ENCODE assay signal across 2 cellular contexts in the genomic region with DNA sequence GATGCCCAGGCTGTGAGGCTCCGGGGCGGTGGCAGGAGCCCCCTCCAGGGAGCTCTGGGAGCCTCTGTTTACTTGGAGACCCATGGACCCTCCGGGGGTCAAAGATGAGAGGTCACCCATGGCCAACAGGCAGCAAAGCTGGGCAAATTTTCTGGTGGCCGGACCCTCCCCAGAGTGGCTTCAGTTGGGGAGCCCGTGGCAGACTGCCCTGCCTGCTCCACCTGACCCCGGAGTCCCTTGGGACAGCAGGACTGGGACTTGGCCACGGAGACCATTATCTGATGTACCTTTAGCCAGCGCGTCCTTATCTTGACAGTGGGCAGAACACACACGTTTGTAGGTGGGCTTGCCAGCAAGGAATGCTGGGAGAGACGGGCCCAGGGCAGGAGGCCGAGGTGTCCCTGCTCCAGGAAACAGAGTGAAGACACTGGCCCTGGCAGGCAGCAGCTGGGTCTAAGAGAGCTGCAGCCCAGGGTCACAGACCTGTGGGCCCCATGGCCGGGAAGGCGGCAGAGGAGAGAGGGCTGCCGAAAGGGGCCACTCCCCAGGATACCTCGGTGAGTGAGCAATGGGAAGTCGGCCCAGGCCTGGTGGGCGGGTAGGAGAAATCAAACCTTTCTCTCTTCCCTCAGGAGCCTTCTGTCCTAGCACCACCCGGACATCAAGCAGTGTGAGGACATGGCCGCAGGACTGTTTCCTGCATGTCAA.
TF ChIP-seq lines count a peak whose summit lies in the region.

A gene (minus strand): TSS at position 280 of the 708 bp plus-strand sequence. CDS start 160 bp downstream, at position 120.
A gene (plus strand): TSS at position 412 of the 708 bp plus-strand sequence. CDS start 83 bp downstream, at position 495.

TF ChIP-seq in GM23338, 12 proteins besides CTCF, POLR2A, EP300 and RAD21 (continued from another document):
- TF ChIP-seq, protein P1, sequence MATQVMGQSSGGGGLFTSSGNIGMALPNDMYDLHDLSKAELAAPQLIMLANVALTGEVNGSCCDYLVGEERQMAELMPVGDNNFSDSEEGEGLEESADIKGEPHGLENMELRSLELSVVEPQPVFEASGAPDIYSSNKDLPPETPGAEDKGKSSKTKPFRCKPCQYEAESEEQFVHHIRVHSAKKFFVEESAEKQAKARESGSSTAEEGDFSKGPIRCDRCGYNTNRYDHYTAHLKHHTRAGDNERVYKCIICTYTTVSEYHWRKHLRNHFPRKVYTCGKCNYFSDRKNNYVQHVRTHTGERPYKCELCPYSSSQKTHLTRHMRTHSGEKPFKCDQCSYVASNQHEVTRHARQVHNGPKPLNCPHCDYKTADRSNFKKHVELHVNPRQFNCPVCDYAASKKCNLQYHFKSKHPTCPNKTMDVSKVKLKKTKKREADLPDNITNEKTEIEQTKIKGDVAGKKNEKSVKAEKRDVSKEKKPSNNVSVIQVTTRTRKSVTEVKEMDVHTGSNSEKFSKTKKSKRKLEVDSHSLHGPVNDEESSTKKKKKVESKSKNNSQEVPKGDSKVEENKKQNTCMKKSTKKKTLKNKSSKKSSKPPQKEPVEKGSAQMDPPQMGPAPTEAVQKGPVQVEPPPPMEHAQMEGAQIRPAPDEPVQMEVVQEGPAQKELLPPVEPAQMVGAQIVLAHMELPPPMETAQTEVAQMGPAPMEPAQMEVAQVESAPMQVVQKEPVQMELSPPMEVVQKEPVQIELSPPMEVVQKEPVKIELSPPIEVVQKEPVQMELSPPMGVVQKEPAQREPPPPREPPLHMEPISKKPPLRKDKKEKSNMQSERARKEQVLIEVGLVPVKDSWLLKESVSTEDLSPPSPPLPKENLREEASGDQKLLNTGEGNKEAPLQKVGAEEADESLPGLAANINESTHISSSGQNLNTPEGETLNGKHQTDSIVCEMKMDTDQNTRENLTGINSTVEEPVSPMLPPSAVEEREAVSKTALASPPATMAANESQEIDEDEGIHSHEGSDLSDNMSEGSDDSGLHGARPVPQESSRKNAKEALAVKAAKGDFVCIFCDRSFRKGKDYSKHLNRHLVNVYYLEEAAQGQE (IDR thresholded peaks at IDR 0.05; ENCODE audit: unreplicated experiment), result no peak
TF ChIP-seq in GM23338: peak in this region for 0.

TF ChIP-seq in HepG2, 621 proteins besides CTCF, POLR2A, EP300 and RAD21 (continued from another document and continues in another):
- TF ChIP-seq, protein P2, sequence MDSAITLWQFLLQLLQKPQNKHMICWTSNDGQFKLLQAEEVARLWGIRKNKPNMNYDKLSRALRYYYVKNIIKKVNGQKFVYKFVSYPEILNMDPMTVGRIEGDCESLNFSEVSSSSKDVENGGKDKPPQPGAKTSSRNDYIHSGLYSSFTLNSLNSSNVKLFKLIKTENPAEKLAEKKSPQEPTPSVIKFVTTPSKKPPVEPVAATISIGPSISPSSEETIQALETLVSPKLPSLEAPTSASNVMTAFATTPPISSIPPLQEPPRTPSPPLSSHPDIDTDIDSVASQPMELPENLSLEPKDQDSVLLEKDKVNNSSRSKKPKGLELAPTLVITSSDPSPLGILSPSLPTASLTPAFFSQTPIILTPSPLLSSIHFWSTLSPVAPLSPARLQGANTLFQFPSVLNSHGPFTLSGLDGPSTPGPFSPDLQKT (CRISPR knock-in tag; IDR thresholded peaks at IDR 0.05; ENCODE audit: borderline replicate concordance), result no peak
- TF ChIP-seq ZNF136 (CRISPR knock-in tag; IDR thresholded peaks at IDR 0.05; ENCODE audit: low read depth) (no peak), SAP130 (CRISPR knock-in tag; IDR thresholded peaks at IDR 0.05; ENCODE audit: low read depth) (peak; percentile 77), SNRNP70 (IDR thresholded peaks at IDR 0.05; ENCODE audit: low read depth, low read length) (no peak), ZFX (CRISPR knock-in tag; IDR thresholded peaks at IDR 0.05; ENCODE audit: low read depth) (peak; percentile 95), TEAD2 (CRISPR knock-in tag; IDR thresholded peaks at IDR 0.05) (no peak), HIVEP1 (CRISPR knock-in tag; IDR thresholded peaks at IDR 0.05) (peak; percentile 85), ZNF547 (CRISPR knock-in tag; IDR thresholded peaks at IDR 0.05) (peak; percentile 59; the same call in 1 of the 2 replicates), ZBTB7B (CRISPR knock-in tag; IDR thresholded peaks at IDR 0.05) (peak; percentile 95), RXRA (CRISPR knock-in tag; IDR thresholded peaks at IDR 0.05) (peak; percentile 36; the same call in 1 of the 2 replicates), ZNF562 (CRISPR knock-in tag; IDR thresholded peaks at IDR 0.05; ENCODE audit: borderline replicate concordance) (no peak), PRMT3 (CRISPR knock-in tag; IDR thresholded peaks at IDR 0.05; ENCODE audit: borderline replicate concordance, low read depth) (no peak), ZNF367 (CRISPR knock-in tag; IDR thresholded peaks at IDR 0.05; ENCODE audit: borderline replicate concordance) (peak; percentile 56; the same call in 1 of the 2 replicates), GABPA (IDR thresholded peaks at IDR 0.05; ENCODE audit: low read depth, low read length) (peak; percentile 88), GABPA (CRISPR knock-in tag; IDR thresholded peaks at IDR 0.05; ENCODE audit: low read depth) (peak; percentile 95), ZMAT3 (CRISPR knock-in tag; conservative IDR thresholded peaks at IDR 0.05) (0 out of 2 replicates have a peak, but pooled peaks have one; percentile 55), KLF12 (CRISPR knock-in tag; IDR thresholded peaks at IDR 0.05; ENCODE audit: borderline replicate concordance) (peak; percentile 81; the same call in 1 of the 2 replicates), PPARG (CRISPR knock-in tag; conservative IDR thresholded peaks at IDR 0.05) (0 out of 2 replicates have a peak, but pooled peaks have one; percentile 36), SRF (IDR thresholded peaks at IDR 0.05; ENCODE audit: low read depth, low read length) (no peak), ZNF660 (CRISPR knock-in tag; IDR thresholded peaks at IDR 0.05; ENCODE audit: borderline replicate concordance, low read depth) (no peak; the same call in 1 of the 2 replicates), HNF4G (IDR thresholded peaks at IDR 0.05; ENCODE audit: borderline replicate concordance, low read depth, low read length) (peak; percentile 39; the same call in 1 of the 2 replicates), HNF4G (CRISPR knock-in tag; IDR thresholded peaks at IDR 0.05; ENCODE audit: borderline replicate concordance, low read depth) (no peak), POGZ (CRISPR knock-in tag; IDR thresholded peaks at IDR 0.05) (no peak), TSC22D2 (CRISPR knock-in tag; IDR thresholded peaks at IDR 0.05; ENCODE audit: borderline replicate concordance) (peak; percentile 76; the same call in 1 of the 2 replicates), ISX (CRISPR knock-in tag; conservative IDR thresholded peaks at IDR 0.05) (peak; percentile 79; the same call in 1 of the 2 replicates), NRL (CRISPR knock-in tag; IDR thresholded peaks at IDR 0.05; ENCODE audit: borderline replicate concordance) (peak; percentile 59; the same call in 1 of the 2 replicates), ZC3H4 (CRISPR knock-in tag; IDR thresholded peaks at IDR 0.05; ENCODE audit: borderline replicate concordance) (no peak), ZNF446 (CRISPR knock-in tag; IDR thresholded peaks at IDR 0.05) (peak; percentile 86; the same call in 1 of the 2 replicates), HMG20B (CRISPR knock-in tag; conservative IDR thresholded peaks at IDR 0.05) (no peak)
- TF ChIP-seq, protein P3, sequence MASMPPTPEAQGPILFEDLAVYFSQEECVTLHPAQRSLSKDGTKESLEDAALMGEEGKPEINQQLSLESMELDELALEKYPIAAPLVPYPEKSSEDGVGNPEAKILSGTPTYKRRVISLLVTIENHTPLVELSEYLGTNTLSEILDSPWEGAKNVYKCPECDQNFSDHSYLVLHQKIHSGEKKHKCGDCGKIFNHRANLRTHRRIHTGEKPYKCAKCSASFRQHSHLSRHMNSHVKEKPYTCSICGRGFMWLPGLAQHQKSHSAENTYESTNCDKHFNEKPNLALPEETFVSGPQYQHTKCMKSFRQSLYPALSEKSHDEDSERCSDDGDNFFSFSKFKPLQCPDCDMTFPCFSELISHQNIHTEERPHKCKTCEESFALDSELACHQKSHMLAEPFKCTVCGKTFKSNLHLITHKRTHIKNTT (CRISPR knock-in tag; IDR thresholded peaks at IDR 0.05), result no peak
- TF ChIP-seq, protein P4, sequence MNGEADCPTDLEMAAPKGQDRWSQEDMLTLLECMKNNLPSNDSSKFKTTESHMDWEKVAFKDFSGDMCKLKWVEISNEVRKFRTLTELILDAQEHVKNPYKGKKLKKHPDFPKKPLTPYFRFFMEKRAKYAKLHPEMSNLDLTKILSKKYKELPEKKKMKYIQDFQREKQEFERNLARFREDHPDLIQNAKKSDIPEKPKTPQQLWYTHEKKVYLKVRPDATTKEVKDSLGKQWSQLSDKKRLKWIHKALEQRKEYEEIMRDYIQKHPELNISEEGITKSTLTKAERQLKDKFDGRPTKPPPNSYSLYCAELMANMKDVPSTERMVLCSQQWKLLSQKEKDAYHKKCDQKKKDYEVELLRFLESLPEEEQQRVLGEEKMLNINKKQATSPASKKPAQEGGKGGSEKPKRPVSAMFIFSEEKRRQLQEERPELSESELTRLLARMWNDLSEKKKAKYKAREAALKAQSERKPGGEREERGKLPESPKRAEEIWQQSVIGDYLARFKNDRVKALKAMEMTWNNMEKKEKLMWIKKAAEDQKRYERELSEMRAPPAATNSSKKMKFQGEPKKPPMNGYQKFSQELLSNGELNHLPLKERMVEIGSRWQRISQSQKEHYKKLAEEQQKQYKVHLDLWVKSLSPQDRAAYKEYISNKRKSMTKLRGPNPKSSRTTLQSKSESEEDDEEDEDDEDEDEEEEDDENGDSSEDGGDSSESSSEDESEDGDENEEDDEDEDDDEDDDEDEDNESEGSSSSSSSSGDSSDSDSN (CRISPR knock-in tag; IDR thresholded peaks at IDR 0.05), result peak; percentile 83
- TF ChIP-seq, protein P5, sequence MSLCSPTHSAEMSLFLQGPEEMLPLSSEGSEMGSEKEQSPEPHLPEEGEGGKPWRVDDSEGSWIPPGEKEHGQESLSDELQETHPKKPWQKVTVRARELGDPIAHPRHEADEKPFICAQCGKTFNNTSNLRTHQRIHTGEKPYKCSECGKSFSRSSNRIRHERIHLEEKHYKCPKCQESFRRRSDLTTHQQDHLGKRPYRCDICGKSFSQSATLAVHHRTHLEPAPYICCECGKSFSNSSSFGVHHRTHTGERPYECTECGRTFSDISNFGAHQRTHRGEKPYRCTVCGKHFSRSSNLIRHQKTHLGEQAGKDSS (CRISPR knock-in tag; IDR thresholded peaks at IDR 0.05; ENCODE audit: borderline replicate concordance, low read depth), result no peak
- TF ChIP-seq, protein P6, sequence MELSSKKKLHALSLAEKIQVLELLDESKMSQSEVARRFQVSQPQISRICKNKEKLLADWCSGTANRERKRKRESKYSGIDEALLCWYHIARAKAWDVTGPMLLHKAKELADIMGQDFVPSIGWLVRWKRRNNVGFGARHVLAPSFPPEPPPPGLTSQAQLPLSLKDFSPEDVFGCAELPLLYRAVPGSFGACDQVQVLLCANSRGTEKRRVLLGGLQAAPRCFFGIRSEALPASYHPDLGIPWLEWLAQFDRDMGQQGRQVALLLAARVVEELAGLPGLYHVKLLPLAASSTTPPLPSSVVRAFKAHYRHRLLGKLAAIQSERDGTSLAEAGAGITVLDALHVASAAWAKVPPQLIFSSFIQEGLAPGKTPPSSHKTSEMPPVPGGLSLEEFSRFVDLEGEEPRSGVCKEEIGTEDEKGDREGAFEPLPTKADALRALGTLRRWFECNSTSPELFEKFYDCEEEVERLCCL (CRISPR knock-in tag; IDR thresholded peaks at IDR 0.05; ENCODE audit: borderline replicate concordance), result peak; percentile 30; the same call in 1 of the 2 replicates
- TF ChIP-seq, protein P7, sequence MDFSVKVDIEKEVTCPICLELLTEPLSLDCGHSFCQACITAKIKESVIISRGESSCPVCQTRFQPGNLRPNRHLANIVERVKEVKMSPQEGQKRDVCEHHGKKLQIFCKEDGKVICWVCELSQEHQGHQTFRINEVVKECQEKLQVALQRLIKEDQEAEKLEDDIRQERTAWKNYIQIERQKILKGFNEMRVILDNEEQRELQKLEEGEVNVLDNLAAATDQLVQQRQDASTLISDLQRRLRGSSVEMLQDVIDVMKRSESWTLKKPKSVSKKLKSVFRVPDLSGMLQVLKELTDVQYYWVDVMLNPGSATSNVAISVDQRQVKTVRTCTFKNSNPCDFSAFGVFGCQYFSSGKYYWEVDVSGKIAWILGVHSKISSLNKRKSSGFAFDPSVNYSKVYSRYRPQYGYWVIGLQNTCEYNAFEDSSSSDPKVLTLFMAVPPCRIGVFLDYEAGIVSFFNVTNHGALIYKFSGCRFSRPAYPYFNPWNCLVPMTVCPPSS (IDR thresholded peaks at IDR 0.05), result no peak
- TF ChIP-seq, protein P8, sequence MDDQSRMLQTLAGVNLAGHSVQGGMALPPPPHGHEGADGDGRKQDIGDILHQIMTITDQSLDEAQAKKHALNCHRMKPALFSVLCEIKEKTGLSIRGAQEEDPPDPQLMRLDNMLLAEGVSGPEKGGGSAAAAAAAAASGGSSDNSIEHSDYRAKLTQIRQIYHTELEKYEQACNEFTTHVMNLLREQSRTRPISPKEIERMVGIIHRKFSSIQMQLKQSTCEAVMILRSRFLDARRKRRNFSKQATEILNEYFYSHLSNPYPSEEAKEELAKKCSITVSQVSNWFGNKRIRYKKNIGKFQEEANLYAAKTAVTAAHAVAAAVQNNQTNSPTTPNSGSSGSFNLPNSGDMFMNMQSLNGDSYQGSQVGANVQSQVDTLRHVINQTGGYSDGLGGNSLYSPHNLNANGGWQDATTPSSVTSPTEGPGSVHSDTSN (CRISPR knock-in tag; IDR thresholded peaks at IDR 0.05; ENCODE audit: borderline replicate concordance), result no peak
- TF ChIP-seq, protein P9, sequence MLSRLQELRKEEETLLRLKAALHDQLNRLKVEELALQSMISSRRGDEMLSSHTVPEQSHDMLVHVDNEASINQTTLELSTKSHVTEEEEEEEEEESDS (CRISPR knock-in tag; IDR thresholded peaks at IDR 0.05; ENCODE audit: borderline replicate concordance), result no peak
- TF ChIP-seq, protein P10, sequence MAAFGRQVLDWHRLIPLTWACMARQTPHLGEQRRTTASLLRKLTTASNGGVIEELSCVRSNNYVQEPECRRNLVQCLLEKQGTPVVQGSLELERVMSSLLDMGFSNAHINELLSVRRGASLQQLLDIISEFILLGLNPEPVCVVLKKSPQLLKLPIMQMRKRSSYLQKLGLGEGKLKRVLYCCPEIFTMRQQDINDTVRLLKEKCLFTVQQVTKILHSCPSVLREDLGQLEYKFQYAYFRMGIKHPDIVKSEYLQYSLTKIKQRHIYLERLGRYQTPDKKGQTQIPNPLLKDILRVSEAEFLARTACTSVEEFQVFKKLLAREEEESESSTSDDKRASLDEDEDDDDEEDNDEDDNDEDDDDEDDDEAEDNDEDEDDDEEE (CRISPR knock-in tag; IDR thresholded peaks at IDR 0.05), result peak; percentile 94
- TF ChIP-seq, protein P11, sequence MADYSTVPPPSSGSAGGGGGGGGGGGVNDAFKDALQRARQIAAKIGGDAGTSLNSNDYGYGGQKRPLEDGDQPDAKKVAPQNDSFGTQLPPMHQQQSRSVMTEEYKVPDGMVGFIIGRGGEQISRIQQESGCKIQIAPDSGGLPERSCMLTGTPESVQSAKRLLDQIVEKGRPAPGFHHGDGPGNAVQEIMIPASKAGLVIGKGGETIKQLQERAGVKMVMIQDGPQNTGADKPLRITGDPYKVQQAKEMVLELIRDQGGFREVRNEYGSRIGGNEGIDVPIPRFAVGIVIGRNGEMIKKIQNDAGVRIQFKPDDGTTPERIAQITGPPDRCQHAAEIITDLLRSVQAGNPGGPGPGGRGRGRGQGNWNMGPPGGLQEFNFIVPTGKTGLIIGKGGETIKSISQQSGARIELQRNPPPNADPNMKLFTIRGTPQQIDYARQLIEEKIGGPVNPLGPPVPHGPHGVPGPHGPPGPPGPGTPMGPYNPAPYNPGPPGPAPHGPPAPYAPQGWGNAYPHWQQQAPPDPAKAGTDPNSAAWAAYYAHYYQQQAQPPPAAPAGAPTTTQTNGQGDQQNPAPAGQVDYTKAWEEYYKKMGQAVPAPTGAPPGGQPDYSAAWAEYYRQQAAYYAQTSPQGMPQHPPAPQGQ (CRISPR knock-in tag; IDR thresholded peaks at IDR 0.05; ENCODE audit: borderline replicate concordance), result no peak
